Comparison of ENCODE assay signal across 8 cellular contexts in the genomic region with DNA sequence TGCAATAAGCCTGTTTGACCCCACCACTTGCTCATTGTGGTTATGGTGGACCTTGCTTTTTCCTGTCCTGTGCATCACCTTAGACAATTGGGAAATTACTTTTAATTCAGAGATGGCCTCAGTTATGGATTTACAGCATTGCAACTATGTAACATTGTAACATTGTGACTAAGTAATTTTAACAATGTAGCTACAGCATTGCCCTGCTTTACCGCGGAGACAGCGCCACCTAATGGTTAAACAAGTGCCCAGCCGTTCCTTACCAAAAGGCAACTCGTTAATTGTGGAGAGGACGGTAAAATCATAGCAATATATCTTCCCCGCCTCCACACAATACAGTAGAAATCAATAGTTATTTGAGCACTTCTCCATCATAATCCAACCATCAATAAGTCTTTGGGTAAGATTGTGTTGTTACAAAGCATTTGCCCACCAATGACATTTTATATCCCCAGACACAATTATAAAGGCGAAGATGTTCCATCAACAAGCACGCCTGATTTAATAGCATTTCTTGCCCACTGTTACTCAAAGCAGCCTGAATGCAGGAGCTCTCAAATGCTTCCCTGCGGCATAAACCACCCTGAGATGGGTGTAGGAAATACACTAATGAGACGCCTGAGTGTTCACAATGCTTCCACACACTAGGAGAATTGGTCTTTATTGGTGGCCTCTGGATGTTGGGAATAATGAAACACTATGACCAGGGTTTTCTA.
DNase-seq lines count a peak whose midpoint lies in the region; ATAC-seq, FAIRE-seq and TF ChIP-seq lines count a peak whose summit lies in the region.

No MANE protein-coding gene starts in this region.

- no peak overlapping the region for H3K4me3 ChIP-seq in GM12875 (ENCODE audit: low read depth, low read length)
- H3K4me3 ChIP-seq in Loucy (ENCODE audit: low read length, poor library complexity, severe bottlenecking) = no peak overlapping the region

- no peak overlapping the region for H2AFZ ChIP-seq in Loucy (ENCODE audit: low read length)

- peak overlapping the region in 2 of 5 experiments; percentile 51 to 68 for H3K27ac Mint-ChIP-seq in brain

- H3F3A ChIP-seq in Loucy (ENCODE audit: low read depth) = no peaks in the 10 kb centered on the region

- peak; percentile 87 for TF ChIP-seq CTCF in GM12875 (IDR thresholded peaks at IDR 0.05; ENCODE audit: borderline replicate concordance, insufficient read depth, low read depth, low read length)
- peak; percentile 98 for TF ChIP-seq CTCF in Loucy (conservative IDR thresholded peaks at IDR 0.05; ENCODE audit: low read length)
- TF ChIP-seq CTCF in brain (conservative IDR thresholded peaks at IDR 0.05) = peak; percentile 60 to 72

- H3K27me3 ChIP-seq in Loucy (ENCODE audit: insufficient read depth, low read length, poor library complexity, severe bottlenecking) = no peaks in the 10 kb centered on the region

- H3K4me2 ChIP-seq in Loucy (ENCODE audit: low read depth, low read length, poor library complexity, severe bottlenecking) = no peak overlapping the region

- peaks cover 12% of the 10 kb centered on the region for H3K4me1 Mint-ChIP-seq in brain

- H3K27me3 Mint-ChIP-seq in brain = no peaks in the 10 kb centered on the region

- H4K20me1 ChIP-seq in Loucy (ENCODE audit: insufficient read depth, low read length, poor library complexity, severe bottlenecking) = no peaks in the 10 kb centered on the region

- H3K9me2 ChIP-seq in Loucy (replicated peaks; ENCODE audit: low read depth, low read length) = no peaks in the 10 kb centered on the region

- DNase-seq in T-helper 22 cell (ENCODE audit: low read depth) (peak; percentile 8), iris pigment epithelial cell (ENCODE audit: low read depth) (peak; percentile 61)
- peak; percentile 49 to 65 for DNase-seq in stimulated activated CD4-positive, alpha-beta T cell treated with anti-CD3 and anti-CD28 coated beads, Interleukin-2, amount 100 ng/mL, for 24 hours

- no peaks in the 10 kb centered on the region for H3K9me3 Mint-ChIP-seq in brain

- H3K36me3 ChIP-seq in Loucy (ENCODE audit: insufficient read depth, low read length) = no peaks in the 10 kb centered on the region

- H3K4me3 Mint-ChIP-seq in brain = no peak overlapping the region

- no peaks in the 10 kb centered on the region for H3K4me1 ChIP-seq in Loucy (ENCODE audit: insufficient read depth, low read length, poor library complexity, severe bottlenecking)

- no peaks in the 10 kb centered on the region for H3K79me2 ChIP-seq in Loucy (ENCODE audit: insufficient read depth, low read length)

- H3K36me3 Mint-ChIP-seq in brain = peaks cover 24% of the 10 kb centered on the region

- no peaks in the 10 kb centered on the region for H3K9me3 ChIP-seq in Loucy (ENCODE audit: insufficient read depth, low read depth, low read length)

- peak; percentile 84 for FAIRE-seq in A204.1 (lab: Jason Lieb, UNC)

- ATAC-seq in HG03175 (IDR thresholded peaks at IDR 0.05; ENCODE audit: unreplicated experiment) = no peak

- no peak overlapping the region for H3K9ac ChIP-seq in Loucy (ENCODE audit: low read depth, low read length, poor library complexity, severe bottlenecking)

Comparison
In these comparisons a context has a peak if more than half of its experiments do, and no peak if none do; other contexts are left out.
1. DNase-seq: peak in every context shown above with its lines; median percentile 61 in iris pigment epithelial cell; 57 in stimulated activated CD4-positive, alpha-beta T cell treated with anti-CD3 and anti-CD28 coated beads, Interleukin-2, amount 100 ng/mL, for 24 hours; 8 in T-helper 22 cell.